ENCODE assay signal across 13 cellular contexts in genomic region chr19:43611788-43612187, GRCh38. TPM values are rescaled to one million over a fixed set of nuclear protein-coding genes. Genes with fewer than 3 reads are reported as not detected.
DNase-seq lines count a peak whose midpoint lies in the region; ATAC-seq, FAIRE-seq and TF ChIP-seq lines count a peak whose summit lies in the region.
"Had no signal": no experiment of that assay in that cellular context is flagged by ENCODE, and none has a peak within 500 bp of the region (broad histone marks: within the 10 kb centered on the region; RNA-seq: fewer than 3 reads in every experiment).

Gene SRRM5 (plus strand): TSS chr19:43612088. CDS start chr19:43612122, 34 bp downstream.

- no peak within 1 kb of the TSS for H2AFZ ChIP-seq in astrocyte (ENCODE audit: low read depth, low read length)

- FAIRE-seq in astrocyte (lab: Jason Lieb, UNC) (no peak), RCC 7860 (lab: Jason Lieb, UNC) (no peak)

- H3K4me2 ChIP-seq in astrocyte (ENCODE audit: low read length) = no peak within 1 kb of the TSS

- H3K4me1 Mint-ChIP-seq in CD4-positive, CD25-positive, alpha-beta regulatory T cell = peaks cover 8 to 28% (median 21%) of the 10 kb centered on the region in 4 donors
- peaks cover 6% of the 10 kb centered on the region for H3K4me1 Mint-ChIP-seq in astrocyte (ENCODE audit: low read depth, unreplicated experiment)
- peaks cover 7% of the 10 kb centered on the region for H3K4me1 Mint-ChIP-seq in nephron

- no peak within 1 kb of the TSS for H3K4me3 Mint-ChIP-seq in CD4-positive, CD25-positive, alpha-beta regulatory T cell
- H3K4me3 Mint-ChIP-seq in astrocyte (ENCODE audit: unreplicated experiment) (no peak within 1 kb of the TSS), nephron (no peak within 1 kb of the TSS)

- H3K36me3 ChIP-seq in CD4-positive, CD25-positive, alpha-beta regulatory T cell (ENCODE audit: control insufficient read depth, insufficient read depth, low read length) = peaks cover 25% of the 10 kb centered on the region
- peaks cover 50 to 75% of the 10 kb centered on the region in 2 experiments for H3K36me3 ChIP-seq in HEK293 (ENCODE audit: control insufficient read depth in 2 of 2, insufficient read depth in 1 of 2, low read length in 2 of 2)
- peaks cover 6% of the 10 kb centered on the region for H3K36me3 ChIP-seq in astrocyte (ENCODE audit: insufficient read depth, low read length)

- H3K9me3 ChIP-seq in CD4-positive, CD25-positive, alpha-beta regulatory T cell (ENCODE audit: control insufficient read depth in 2 of 2, low read length in 2 of 2) = no peaks in the 10 kb centered on the region
- no peaks in the 10 kb centered on the region; the same call in 1 of the 2 replicates for H3K9me3 ChIP-seq in HEK293 (ENCODE audit: control insufficient read depth, insufficient read depth, low read depth, low read length)
- no peaks in the 10 kb centered on the region for H3K9me3 ChIP-seq in astrocyte (ENCODE audit: insufficient read depth, low read depth, low read length)

- H3K27ac ChIP-seq in CD4-positive, CD25-positive, alpha-beta regulatory T cell (ENCODE audit: insufficient read depth, low read length, poor library complexity, severe bottlenecking) = no peak within 1 kb of the TSS
- H3K27ac ChIP-seq in HEK293 (ENCODE audit: extremely low read depth, low read depth, low read length) (peak within 1 kb of the TSS; percentile 52; the same call in 1 of the 2 replicates), astrocyte (ENCODE audit: low read depth, low read length) (peak within 1 kb of the TSS; percentile 48), caudate nucleus (ENCODE audit: low read depth, low read length) (no peak within 1 kb of the TSS)

- TF ChIP-seq CTCF in HEK293 (tag by site-specific recombination; IDR thresholded peaks at IDR 0.05) (no peak), astrocyte (IDR thresholded peaks at IDR 0.05; ENCODE audit: insufficient read depth, low read depth, low read length) (no peak), nephron (IDR thresholded peaks at IDR 0.05; ENCODE audit: unreplicated experiment in 3 of 3) (no peak)

- ATAC-seq in CD4-positive, CD25-positive, alpha-beta regulatory T cell (ENCODE audit: low read depth in 2 of 2) = no peak
- ATAC-seq in GM18520 (IDR thresholded peaks at IDR 0.05; ENCODE audit: unreplicated experiment) = no peak
- ATAC-seq: esophagus mucosa had no signal

- H3K4me3 ChIP-seq in CD4-positive, CD25-positive, alpha-beta regulatory T cell (ENCODE audit: low read depth, low read length) = no peak within 1 kb of the TSS
- H3K4me3 ChIP-seq in HEK293 (ENCODE audit: low read depth, low read length) (no peak within 1 kb of the TSS), astrocyte (ENCODE audit: insufficient read depth, low read depth, low read length) (no peak within 1 kb of the TSS)

- H3K79me2 ChIP-seq in astrocyte (ENCODE audit: insufficient read depth, low read length) = peaks cover 78% of the 10 kb centered on the region

- CTCF ChIA-PET in HEK293 (lab: Yijun Ruan, JAX) = interaction anchor here (0.5 to 1.5 kb wide), 4 partner anchors 50 to 165 kb away, joined by 3 to 6 read pairs (median 4); no protein-coding TSS in a partner anchor

- H3K27me3 ChIP-seq in CD4-positive, CD25-positive, alpha-beta regulatory T cell (ENCODE audit: control insufficient read depth, insufficient read depth, low read length) = no peaks in the 10 kb centered on the region
- H3K27me3 ChIP-seq in astrocyte (ENCODE audit: insufficient read depth, low read length) = no peaks in the 10 kb centered on the region

- DNase-seq in CD4-positive, CD25-positive, alpha-beta regulatory T cell = no peak
- DNase-seq in astrocyte (ENCODE audit: low read depth) (no peak), caudate nucleus (lab: John Stamatoyannopoulos, UW) (no peak), NCI-H2227 treated with DMSO at 0.1 percent for 48 hours (lab: John Stamatoyannopoulos, UW) (no peak), RCC 7860 (ENCODE audit: low spot score) (no peak)
- DNase-seq: activated CD4-positive, alpha-beta T cell treated with anti-CD3 and anti-CD28 coated beads for 48 hours; activated T-cell treated with anti-CD3 and anti-CD28 coated beads, Interleukin-2, amount 50 U/mL, for 1 hour; midbrain; NCI-H187 had no signal

- H3K36me3 Mint-ChIP-seq in CD4-positive, CD25-positive, alpha-beta regulatory T cell = peaks cover 17% of the 10 kb centered on the region
- peaks cover 37% of the 10 kb centered on the region for H3K36me3 Mint-ChIP-seq in astrocyte (ENCODE audit: low read depth, unreplicated experiment)
- peaks cover 57% of the 10 kb centered on the region for H3K36me3 Mint-ChIP-seq in nephron (ENCODE audit: low read depth)

- peaks cover 54% of the 10 kb centered on the region for H4K20me1 ChIP-seq in astrocyte (ENCODE audit: insufficient read depth, low read length)

- H3K9ac ChIP-seq in astrocyte (ENCODE audit: low read length) = peak within 1 kb of the TSS; percentile 50

- no peaks in the 10 kb centered on the region for H3K9me3 Mint-ChIP-seq in CD4-positive, CD25-positive, alpha-beta regulatory T cell
- H3K9me3 Mint-ChIP-seq in astrocyte (ENCODE audit: unreplicated experiment) (peaks cover 8% of the 10 kb centered on the region), nephron (no peaks in the 10 kb centered on the region)

- H3K27ac Mint-ChIP-seq in CD4-positive, CD25-positive, alpha-beta regulatory T cell = peak within 1 kb of the TSS in 2 of 3 donors; percentile 9 to 46
- H3K27ac Mint-ChIP-seq in astrocyte (ENCODE audit: unreplicated experiment) (no peak within 1 kb of the TSS), nephron (peak within 1 kb of the TSS; percentile 47 to 54 (median 53))

- POLR2A ChIA-PET in HEK293 (lab: Yijun Ruan, JAX) = no interaction called here

- H3K4me1 ChIP-seq in CD4-positive, CD25-positive, alpha-beta regulatory T cell (ENCODE audit: control insufficient read depth, insufficient read depth, low read length, poor library complexity, severe bottlenecking) = no peaks in the 10 kb centered on the region
- H3K4me1 ChIP-seq in HEK293 (ENCODE audit: control insufficient read depth, insufficient read depth, low read length) (peaks cover 21% of the 10 kb centered on the region), astrocyte (ENCODE audit: insufficient read depth, low read length) (peaks cover 13% of the 10 kb centered on the region)

- H3K27me3 Mint-ChIP-seq in CD4-positive, CD25-positive, alpha-beta regulatory T cell = no peaks in the 10 kb centered on the region
- H3K27me3 Mint-ChIP-seq in astrocyte (ENCODE audit: low read depth, unreplicated experiment) (no peaks in the 10 kb centered on the region), nephron (ENCODE audit: low read depth) (no peaks in the 10 kb centered on the region)

TF ChIP-seq in HEK293, 187 proteins besides CTCF, POLR2A, EP300 and RAD21 (continues in another document):
- TF ChIP-seq ZNF670 (tag by site-specific recombination; IDR thresholded peaks at IDR 0.05; ENCODE audit: low read depth) (no peak), ZNF654 (tag by site-specific recombination; IDR thresholded peaks at IDR 0.05; ENCODE audit: low read depth) (no peak), ZNF426 (tag by site-specific recombination; IDR thresholded peaks at IDR 0.05) (no peak), ZNF132 (tag by site-specific recombination; IDR thresholded peaks at IDR 0.05; ENCODE audit: borderline replicate concordance) (no peak), SP3 (tag by site-specific recombination; IDR thresholded peaks at IDR 0.05) (no peak), ZNF629 (tag by site-specific recombination; IDR thresholded peaks at IDR 0.05) (no peak), ZBTB21 (tag by site-specific recombination; IDR thresholded peaks at IDR 0.05) (0 out of 2 replicates have a peak, but pooled peaks have one; percentile 23), ZNF677 (tag by site-specific recombination; IDR thresholded peaks at IDR 0.05) (no peak), ZNF548 (tag by site-specific recombination; IDR thresholded peaks at IDR 0.05) (no peak), GFI1B (tag by site-specific recombination; IDR thresholded peaks at IDR 0.05) (no peak), ZNF585B (tag by site-specific recombination; IDR thresholded peaks at IDR 0.05) (no peak), GLIS2 (tag by site-specific recombination; IDR thresholded peaks at IDR 0.05) (0 out of 2 replicates have a peak, but pooled peaks have one; percentile 15), ZNF211 (tag by site-specific recombination; IDR thresholded peaks at IDR 0.05; ENCODE audit: low read depth) (0 out of 2 replicates have a peak, but pooled peaks have one; percentile 13), ZNF302 (tag by site-specific recombination; IDR thresholded peaks at IDR 0.05; ENCODE audit: low read depth) (no peak), ZNF624 (tag by site-specific recombination; IDR thresholded peaks at IDR 0.05) (no peak)
- TF ChIP-seq, protein P1, sequence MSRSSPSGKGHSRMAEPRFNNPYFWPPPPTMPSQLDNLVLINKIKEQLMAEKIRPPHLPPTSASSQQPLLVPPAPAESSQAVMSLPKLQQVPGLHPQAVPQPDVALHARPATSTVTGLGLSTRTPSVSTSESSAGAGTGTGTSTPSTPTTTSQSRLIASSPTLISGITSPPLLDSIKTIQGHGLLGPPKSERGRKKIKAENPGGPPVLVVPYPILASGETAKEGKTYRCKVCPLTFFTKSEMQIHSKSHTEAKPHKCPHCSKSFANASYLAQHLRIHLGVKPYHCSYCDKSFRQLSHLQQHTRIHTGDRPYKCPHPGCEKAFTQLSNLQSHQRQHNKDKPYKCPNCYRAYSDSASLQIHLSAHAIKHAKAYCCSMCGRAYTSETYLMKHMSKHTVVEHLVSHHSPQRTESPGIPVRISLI (tag by site-specific recombination; IDR thresholded peaks at IDR 0.05) = no peak
- TF ChIP-seq, protein P2, sequence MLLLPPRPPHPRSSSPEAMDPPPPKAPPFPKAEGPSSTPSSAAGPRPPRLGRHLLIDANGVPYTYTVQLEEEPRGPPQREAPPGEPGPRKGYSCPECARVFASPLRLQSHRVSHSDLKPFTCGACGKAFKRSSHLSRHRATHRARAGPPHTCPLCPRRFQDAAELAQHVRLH (tag by site-specific recombination; IDR thresholded peaks at IDR 0.05) = no peak

RNA-seq across cellular contexts. Expression of gene SRRM5, which starts in this region (rescaled TPM):
- 0.64 TPM for total RNA-seq in CD4-positive, CD25-positive, alpha-beta regulatory T cell
- polyA plus RNA-seq in CD4-positive, CD25-positive, alpha-beta regulatory T cell = 1 to 10 TPM in 1 of 4 donors, under 1 TPM in 3; 0.42 to 1.1 (median 0.63) TPM
- 0.23 TPM in 1 of 2 replicates, not detected in the other for total RNA-seq in astrocyte

Comparison
In these comparisons a context has a peak if more than half of its experiments do, and no peak if none do; other contexts are left out.
1. H3K27ac ChIP-seq: peak in HEK293 (single experiment) and astrocyte (single experiment); none in CD4-positive, CD25-positive, alpha-beta regulatory T cell (single experiment) and caudate nucleus (single experiment).